In genomic region chr12:10247659-10248058, GRCh38 we compare ENCODE assay signal across 21 cellular contexts.
"Had no signal": no experiment of that assay in that cellular context is flagged by ENCODE, and none has a peak within 500 bp of the region (broad histone marks: within the 10 kb centered on the region; RNA-seq: fewer than 3 reads in every experiment).

No MANE protein-coding gene starts in this region.

- H3K27ac ChIP-seq: adrenal gland, esophagus squamous epithelium, heart right ventricle, left ventricle myocardium inferior, testis, upper lobe of left lung had no signal

- H3K9me3 ChIP-seq: adrenal gland, esophagus squamous epithelium, heart right ventricle, left ventricle myocardium inferior, testis, upper lobe of left lung had no signal

- H3K27ac Mint-ChIP-seq: activated CD8-positive, alpha-beta T cell treated with anti-CD3 and anti-CD28 coated beads for 36 hours had no signal

- ATAC-seq: activated CD8-positive, alpha-beta T cell treated with anti-CD3 and anti-CD28 coated beads for 36 hours; heart right ventricle had no signal

- H3K36me3 ChIP-seq: adrenal gland, esophagus squamous epithelium, upper lobe of left lung had no signal

- H3K27me3 Mint-ChIP-seq: activated CD8-positive, alpha-beta T cell treated with anti-CD3 and anti-CD28 coated beads for 36 hours had no signal

- H3K4me3 Mint-ChIP-seq: activated CD8-positive, alpha-beta T cell treated with anti-CD3 and anti-CD28 coated beads for 36 hours had no signal

- FAIRE-seq: astrocyte, bronchial epithelial cell had no signal

- H3K4me1 ChIP-seq: adrenal gland, esophagus squamous epithelium, left ventricle myocardium inferior, testis, upper lobe of left lung had no signal

- H3K9me3 Mint-ChIP-seq: activated CD8-positive, alpha-beta T cell treated with anti-CD3 and anti-CD28 coated beads for 36 hours had no signal

- H3K27me3 ChIP-seq: adrenal gland, esophagus squamous epithelium, heart right ventricle, testis, upper lobe of left lung had no signal

- H3K4me3 ChIP-seq: adrenal gland, esophagus squamous epithelium, heart right ventricle, left ventricle myocardium inferior, testis, upper lobe of left lung had no signal

- DNase-seq: activated CD4-positive, alpha-beta T cell treated with anti-CD3 and anti-CD28 coated beads for 48 hours; activated CD4-positive, CD25-positive, alpha-beta regulatory T cell; activated CD8-positive, alpha-beta T cell treated with anti-CD3 and anti-CD28 coated beads for 36 hours; activated effector memory CD4-positive, alpha-beta T cell treated with Interleukin-2 at 50 U/mL for 16 hours; activated naive CD4-positive, alpha-beta T cell treated with anti-CD3 and anti-CD28 coated beads, Interleukin-2, amount 50 U/mL, for 16 hours; activated T-cell treated with anti-CD3 and anti-CD28 coated beads, Interleukin-2, amount 50 U/mL, for 48 hours; adrenal gland; dermis blood vessel endothelial cell; effector memory CD4-positive, alpha-beta T cell; esophagus squamous epithelium; heart right ventricle; kidney glomerular epithelial cell; left ventricle myocardium inferior; mammary epithelial cell; midbrain; stimulated activated CD4-positive, alpha-beta T cell treated with anti-CD3 and anti-CD28 coated beads, Interleukin-2, amount 100 ng/mL, for 24 hours; T1000; testis; upper lobe of left lung had no signal
